In the genomic region with DNA sequence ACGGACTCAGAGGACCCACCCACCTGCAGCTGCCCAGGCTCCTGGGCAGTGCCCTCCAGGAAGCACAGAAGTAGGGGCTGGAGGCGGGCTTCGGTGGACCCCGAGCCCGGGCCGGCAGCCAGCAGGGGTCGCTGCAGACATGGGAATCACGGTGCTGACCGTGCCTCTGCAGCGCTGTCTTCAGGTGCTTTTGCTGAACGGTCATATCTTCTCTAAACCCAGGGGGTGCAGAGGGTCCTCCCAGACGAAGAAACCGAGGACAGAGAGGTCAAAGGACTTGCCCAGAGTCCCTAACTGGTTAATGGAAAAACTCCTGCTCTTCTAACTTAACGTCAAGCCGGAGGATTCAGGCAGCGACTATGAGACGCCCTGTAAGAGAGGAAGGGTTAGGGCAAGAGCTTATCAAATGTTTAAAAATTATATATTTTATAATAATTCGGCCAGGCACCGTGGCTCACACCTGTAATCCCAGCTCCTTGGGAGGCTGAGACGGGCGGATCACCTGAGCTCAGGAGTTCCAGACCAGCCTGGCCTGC, we compare ENCODE assay signal across 8 cellular contexts. TPM values are rescaled to one million over a fixed set of nuclear protein-coding genes. Genes with fewer than 3 reads are reported as not detected.
DNase-seq lines count a peak whose midpoint lies in the region; ATAC-seq and TF ChIP-seq lines count a peak whose summit lies in the region.

No MANE protein-coding gene starts in this region.

- peak; percentile 85 for TF ChIP-seq CTCF in BE2C (IDR thresholded peaks at IDR 0.05; ENCODE audit: low read depth, low read length)

- ATAC-seq in GM21447 (IDR thresholded peaks at IDR 0.05; ENCODE audit: unreplicated experiment), result peak; percentile 82
- no peak for ATAC-seq in GM21786 (IDR thresholded peaks at IDR 0.05; ENCODE audit: unreplicated experiment)

- H3K27me3 ChIP-seq in BE2C, result no peaks in the 10 kb centered on the region

- H3K4me3 ChIP-seq in BE2C (ENCODE audit: low read depth, low read length), result no peak overlapping the region

- H3K4me1 ChIP-seq in BE2C, result no peaks in the 10 kb centered on the region

- peak; percentile 74 for DNase-seq in BE2C
- peak; percentile 77 for DNase-seq in NCI-H2227 (lab: John Stamatoyannopoulos, UW; ENCODE audit: unreplicated experiment)
- peak; percentile 67 for DNase-seq in activated T-cell treated with anti-CD3 and anti-CD28 coated beads, Interleukin-2, amount 50 U/mL, for 1 hour
- DNase-seq in head of caudate nucleus, result peak in 31 of 42 donors; percentile 12 to 81 (median 39)
- peak; percentile 62 for DNase-seq in stimulated activated CD4-positive, alpha-beta T cell treated with anti-CD3 and anti-CD28 coated beads, Interleukin-12 subunit alpha, Interleukin-12 subunit beta, amount 100 ng/mL, for 4 hours
- DNase-seq in NCI-H2171 (lab: John Stamatoyannopoulos, UW), result no peak

- H3K9me3 ChIP-seq in BE2C, result no peaks in the 10 kb centered on the region

- no peaks in the 10 kb centered on the region for H3K36me3 ChIP-seq in BE2C

- intact Hi-C loops in head of caudate nucleus (cut with DNase I), result no loop called here

RNA-seq across cellular contexts. Expression of a gene that starts 21.5 kb away (rescaled TPM):
- not detected for polyA plus RNA-seq in BE2C (2012; ENCODE audit: insufficient read depth, insufficient read length, low read depth)

RNA-seq across cellular contexts. Expression of a gene that starts 36.6 kb away (rescaled TPM):
- 25.2 TPM for polyA plus RNA-seq in BE2C (2012; ENCODE audit: insufficient read depth, insufficient read length, low read depth)

RNA-seq across cellular contexts. Expression of a gene that starts 38.5 kb away (rescaled TPM):
- polyA plus RNA-seq in BE2C (2012; ENCODE audit: insufficient read depth, insufficient read length, low read depth), result 223 TPM
